In the genomic region with DNA sequence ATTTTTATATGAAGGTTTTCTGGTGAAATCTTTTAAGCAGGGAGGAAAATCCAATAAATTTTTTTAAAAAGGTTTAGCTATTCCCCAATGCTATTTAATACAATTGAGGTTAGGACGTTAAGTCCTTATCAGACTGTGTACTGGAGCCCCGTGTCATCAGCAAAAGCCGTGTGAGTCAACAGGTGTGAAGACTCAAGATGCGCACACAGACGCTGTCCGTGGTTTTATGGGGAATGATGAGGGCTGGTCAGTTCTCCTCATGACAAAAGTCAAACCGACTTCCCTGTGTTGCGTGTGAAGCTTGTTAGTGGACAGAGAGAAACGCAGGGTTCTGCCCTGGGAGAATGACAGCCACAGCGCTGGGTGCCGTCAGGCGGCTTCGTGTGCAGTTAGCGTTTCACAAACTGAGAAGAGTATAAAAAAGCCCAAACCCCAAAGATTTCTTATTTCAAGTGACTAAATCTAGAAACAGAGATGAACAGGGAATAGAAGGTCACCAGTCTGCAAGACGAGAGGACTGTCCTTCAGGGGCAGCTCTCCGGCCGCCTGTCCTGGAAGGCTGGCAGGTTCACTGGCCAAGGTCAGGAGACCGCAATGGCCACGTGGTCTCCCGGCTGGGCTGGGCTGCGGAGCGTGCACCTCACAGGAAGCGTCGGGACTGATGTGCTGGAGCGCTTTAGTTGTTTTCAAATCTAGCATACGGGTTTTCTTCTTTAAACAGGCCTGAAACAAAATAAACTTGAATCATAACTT, we compare ENCODE assay signal across 22 cellular contexts. TPM values are rescaled to one million over a fixed set of nuclear protein-coding genes. Genes with fewer than 3 reads are reported as not detected.
DNase-seq lines count a peak whose midpoint lies in the region; ATAC-seq and TF ChIP-seq lines count a peak whose summit lies in the region.
"Had no signal": no experiment of that assay in that cellular context is flagged by ENCODE, and none has a peak within 500 bp of the region (broad histone marks: within the 10 kb centered on the region; RNA-seq: fewer than 3 reads in every experiment).

No MANE protein-coding gene starts in this region.

- CTCF ChIA-PET in naive thymus-derived CD4-positive, alpha-beta T cell (lab: Charles Lee) = interaction anchor here (0.6 kb wide), 1 partner anchor 58 kb away, joined by 3 read pairs; no protein-coding TSS in a partner anchor

- no peak overlapping the region for H3K4me3 Mint-ChIP-seq in activated T-helper 2 cell treated with anti-CD3 and anti-CD28 coated beads, Interferon-gamma antibody, Interleukin-2, Interleukin-4, amounts not matched to agents 10 μg/mL and 5 μg/mL and 100 μg/mL, durations not matched to agents 14 hours and 24 hours and 36 hours (ENCODE audit: low read depth)
- peak overlapping the region in 9 of 10 donors; percentile 29 to 68 (median 53) for H3K4me3 Mint-ChIP-seq in naive thymus-derived CD4-positive, alpha-beta T cell

- intact Hi-C loops in heart right ventricle (cut with DNase I) = no loop called here
- intact Hi-C loops in activated T-helper 2 cell treated with anti-CD3 and anti-CD28 coated beads, Interferon-gamma antibody, Interleukin-2, Interleukin-4, amounts not matched to agents 10 μg/mL and 5 μg/mL and 100 μg/mL, durations not matched to agents 14 hours and 24 hours and 36 hours (cut with micrococcal nuclease) = no loop called here
- intact Hi-C loops in naive thymus-derived CD4-positive, alpha-beta T cell (cut with micrococcal nuclease) = loop anchor here in 1 of 2 donors (1.0 kb wide), 1 partner anchor 34 kb away; no protein-coding TSS in a partner anchor

- no peaks in the 10 kb centered on the region for H3K27me3 ChIP-seq in right atrium auricular region
- H3K27me3 ChIP-seq in heart right ventricle = no peaks in the 10 kb centered on the region
- H3K27me3 ChIP-seq in naive thymus-derived CD4-positive, alpha-beta T cell (ENCODE audit: control insufficient read depth in 2 of 2, insufficient read depth in 2 of 2, low read length in 2 of 2) = no peaks in the 10 kb centered on the region
- H3K27me3 ChIP-seq: dorsolateral prefrontal cortex, pancreas, uterus had no signal

- POLR2A ChIA-PET in naive thymus-derived CD4-positive, alpha-beta T cell (lab: Charles Lee) = interaction anchor here (0.9 to 1.7 kb wide), 5 partner anchors 10 to 68 kb away, joined by 3 to 4 read pairs (median 3); no protein-coding TSS in a partner anchor

- peaks cover 37% of the 10 kb centered on the region for H3K4me1 Mint-ChIP-seq in activated T-helper 2 cell treated with anti-CD3 and anti-CD28 coated beads, Interferon-gamma antibody, Interleukin-2, Interleukin-4, amounts not matched to agents 10 μg/mL and 5 μg/mL and 100 μg/mL, durations not matched to agents 14 hours and 24 hours and 36 hours (ENCODE audit: low read depth)
- peaks cover 38 to 64% (median 55%) of the 10 kb centered on the region in 7 donors for H3K4me1 Mint-ChIP-seq in naive thymus-derived CD4-positive, alpha-beta T cell

- no peaks in the 10 kb centered on the region for H3K27me3 Mint-ChIP-seq in activated T-helper 2 cell treated with anti-CD3 and anti-CD28 coated beads, Interferon-gamma antibody, Interleukin-2, Interleukin-4, amounts not matched to agents 10 μg/mL and 5 μg/mL and 100 μg/mL, durations not matched to agents 14 hours and 24 hours and 36 hours (ENCODE audit: low read depth)
- H3K27me3 Mint-ChIP-seq in naive thymus-derived CD4-positive, alpha-beta T cell = no peaks in the 10 kb centered on the region

- peaks cover 0 to 58% of the 10 kb centered on the region in 2 donors for H3K4me1 ChIP-seq in right atrium auricular region
- H3K4me1 ChIP-seq in heart right ventricle = peaks cover 10 to 70% (median 39%) of the 10 kb centered on the region in 9 donors
- peaks cover under 1 to 47% of the 10 kb centered on the region in 2 donors for H3K4me1 ChIP-seq in naive thymus-derived CD4-positive, alpha-beta T cell (ENCODE audit: control insufficient read depth in 2 of 2, insufficient read depth in 2 of 2, low read length in 2 of 2)

- H3K27ac Mint-ChIP-seq in activated T-helper 2 cell treated with anti-CD3 and anti-CD28 coated beads, Interferon-gamma antibody, Interleukin-2, Interleukin-4, amounts not matched to agents 10 μg/mL and 5 μg/mL and 100 μg/mL, durations not matched to agents 14 hours and 24 hours and 36 hours = peak overlapping the region; percentile 72
- H3K27ac Mint-ChIP-seq in naive thymus-derived CD4-positive, alpha-beta T cell = peak overlapping the region; percentile 23 to 94 (median 87)

- DNase-seq in right atrium auricular region (ENCODE audit: low spot score) (no peak), heart right ventricle (no peak), medulla oblongata (ENCODE audit: extremely low spot score) (no peak), DMS 273 (lab: John Stamatoyannopoulos, UW; ENCODE audit: unreplicated experiment) (no peak)
- no peak for DNase-seq in activated T-helper 2 cell treated with anti-CD3 and anti-CD28 coated beads, Interferon-gamma antibody, Interleukin-2, Interleukin-4, amounts not matched to agents 10 μg/mL and 5 μg/mL and 100 μg/mL, durations not matched to agents 14 hours and 24 hours and 36 hours (ENCODE audit: low spot score)
- peak in 1 of 9 donors; percentile 21 for DNase-seq in naive thymus-derived CD4-positive, alpha-beta T cell
- DNase-seq: Calu3; HCEC 1CT; MV-4-11; NCI-H187 treated with DMSO at 0.1 percent for 48 hours; NCI-H345; NK-92 treated with Interleukin-12 subunit alpha and Interleukin-12 subunit beta, amount 100 ng/mL, for 24 hours; RPMI8226; stimulated activated CD4-positive, alpha-beta T cell treated with anti-CD3 and anti-CD28 coated beads, Interleukin-2, amount 100 ng/mL, for 48 hours; SW 1271; uterus; WERI-Rb-1 had no signal

- WGBS in heart right ventricle, 2 donors = 72 to 77% methylated on average over 26 of the region's 26 CpGs

- H3K36me3 Mint-ChIP-seq in activated T-helper 2 cell treated with anti-CD3 and anti-CD28 coated beads, Interferon-gamma antibody, Interleukin-2, Interleukin-4, amounts not matched to agents 10 μg/mL and 5 μg/mL and 100 μg/mL, durations not matched to agents 14 hours and 24 hours and 36 hours (ENCODE audit: low read depth) = peaks cover 67% of the 10 kb centered on the region
- peaks cover 5 to 28% (median 10%) of the 10 kb centered on the region in 5 donors for H3K36me3 Mint-ChIP-seq in naive thymus-derived CD4-positive, alpha-beta T cell

- H3K9me3 Mint-ChIP-seq in activated T-helper 2 cell treated with anti-CD3 and anti-CD28 coated beads, Interferon-gamma antibody, Interleukin-2, Interleukin-4, amounts not matched to agents 10 μg/mL and 5 μg/mL and 100 μg/mL, durations not matched to agents 14 hours and 24 hours and 36 hours = no peaks in the 10 kb centered on the region
- H3K9me3 Mint-ChIP-seq in naive thymus-derived CD4-positive, alpha-beta T cell = no peaks in the 10 kb centered on the region
- H3K9me3 Mint-ChIP-seq: activated naive CD4-positive, alpha-beta T cell treated with anti-CD3 and anti-CD28 coated beads, Interleukin-2, amount 50 U/mL, for 72 hours had no signal

- no peak for TF ChIP-seq CTCF in right atrium auricular region (IDR thresholded peaks at IDR 0.05)
- no peak for TF ChIP-seq CTCF in heart right ventricle (IDR thresholded peaks at IDR 0.05)

- H3K4me3 ChIP-seq in right atrium auricular region (no peak overlapping the region), heart right ventricle (no peak overlapping the region)
- H3K4me3 ChIP-seq in naive thymus-derived CD4-positive, alpha-beta T cell (ENCODE audit: low read length) = no peak overlapping the region
- H3K4me3 ChIP-seq: dorsolateral prefrontal cortex, pancreas, skin epidermis, uterus had no signal

- H3K27ac ChIP-seq in right atrium auricular region (peak overlapping the region; percentile 40 to 72), heart right ventricle (peak overlapping the region in 1 of 10 donors; percentile 49)
- peak overlapping the region; percentile 53 for H3K27ac ChIP-seq in naive thymus-derived CD4-positive, alpha-beta T cell (ENCODE audit: low read depth, low read length)
- H3K27ac ChIP-seq: dorsolateral prefrontal cortex, pancreas, skin epidermis, uterus, WERI-Rb-1 had no signal

- no peak for ATAC-seq in heart right ventricle
- no peak for ATAC-seq in naive thymus-derived CD4-positive, alpha-beta T cell
- ATAC-seq in HG03460 (IDR thresholded peaks at IDR 0.05; ENCODE audit: unreplicated experiment) = no peak
- ATAC-seq: pancreas had no signal

- peaks cover 70% of the 10 kb centered on the region for H3K36me3 ChIP-seq in right atrium auricular region
- H3K36me3 ChIP-seq in heart right ventricle = peaks cover 0 to 84% (median 50%) of the 10 kb centered on the region in 9 donors
- peaks cover 11 to 64% (median 12%) of the 10 kb centered on the region in 3 experiments for H3K36me3 ChIP-seq in naive thymus-derived CD4-positive, alpha-beta T cell (ENCODE audit: control insufficient read depth in 2 of 3, insufficient read depth in 3 of 3, low read length in 3 of 3)
- H3K36me3 ChIP-seq: uterus had no signal

- H3K9me3 ChIP-seq in right atrium auricular region (no peaks in the 10 kb centered on the region), heart right ventricle (no peaks in the 10 kb centered on the region)
- H3K9me3 ChIP-seq in naive thymus-derived CD4-positive, alpha-beta T cell (ENCODE audit: control insufficient read depth in 2 of 3, low read length in 3 of 3) = no peaks in the 10 kb centered on the region
- H3K9me3 ChIP-seq: pancreas, uterus had no signal

RNA-seq across cellular contexts. Expression of a gene that starts 22.4 kb away (rescaled TPM):
- total RNA-seq in right atrium auricular region (100 to 1,000 TPM; 284 to 303 TPM), heart right ventricle (100 to 1,000 TPM; 109 to 188 (median 148) TPM)
- polyA plus RNA-seq in heart right ventricle = 100 to 1,000 TPM; 122 to 172 TPM
- total RNA-seq in activated T-helper 2 cell treated with anti-CD3 and anti-CD28 coated beads, Interferon-gamma antibody, Interleukin-2, Interleukin-4, amounts not matched to agents 10 μg/mL and 5 μg/mL and 100 μg/mL, durations not matched to agents 14 hours and 24 hours and 36 hours = 48.1 and 48.3 TPM in 2 replicates
- total RNA-seq in naive thymus-derived CD4-positive, alpha-beta T cell = 100 to 1,000 TPM in 2 of 5 experiments, 10 to 100 TPM in 3; 83.8 to 122 (median 95.6) TPM
- 10 to 100 TPM; 60.9 to 79.8 TPM for polyA plus RNA-seq in naive thymus-derived CD4-positive, alpha-beta T cell

RNA-seq across cellular contexts. Expression of a gene that starts 33.2 kb away (rescaled TPM):
- total RNA-seq in right atrium auricular region (10 to 100 TPM; 59.7 to 74.1 TPM), heart right ventricle (10 to 100 TPM; 56.9 to 80.9 (median 72.6) TPM)
- polyA plus RNA-seq in heart right ventricle = 10 to 100 TPM; 14.9 to 70.0 TPM
- total RNA-seq in activated T-helper 2 cell treated with anti-CD3 and anti-CD28 coated beads, Interferon-gamma antibody, Interleukin-2, Interleukin-4, amounts not matched to agents 10 μg/mL and 5 μg/mL and 100 μg/mL, durations not matched to agents 14 hours and 24 hours and 36 hours = 86.1 and 87.0 TPM in 2 replicates
- 10 to 100 TPM; 46.9 to 91.7 (median 70.2) TPM for total RNA-seq in naive thymus-derived CD4-positive, alpha-beta T cell
- 10 to 100 TPM; 85.1 to 88.9 TPM for polyA plus RNA-seq in naive thymus-derived CD4-positive, alpha-beta T cell

RNA-seq across cellular contexts. Expression of a gene that starts 49.5 kb away (rescaled TPM):
- total RNA-seq in right atrium auricular region (10 to 100 TPM; 47.5 to 52.5 TPM), heart right ventricle (10 to 100 TPM; 58.1 to 89.5 (median 67.0) TPM)
- 10 to 100 TPM; 39.6 to 59.3 TPM for polyA plus RNA-seq in heart right ventricle
- total RNA-seq in activated T-helper 2 cell treated with anti-CD3 and anti-CD28 coated beads, Interferon-gamma antibody, Interleukin-2, Interleukin-4, amounts not matched to agents 10 μg/mL and 5 μg/mL and 100 μg/mL, durations not matched to agents 14 hours and 24 hours and 36 hours = 118 and 119 TPM in 2 replicates
- total RNA-seq in naive thymus-derived CD4-positive, alpha-beta T cell = 100 to 1,000 TPM; 108 to 150 (median 129) TPM
- 10 to 100 TPM; 50.7 to 65.8 TPM for polyA plus RNA-seq in naive thymus-derived CD4-positive, alpha-beta T cell
